Comparison of ENCODE assay signal across 8 cellular contexts in the genomic region with DNA sequence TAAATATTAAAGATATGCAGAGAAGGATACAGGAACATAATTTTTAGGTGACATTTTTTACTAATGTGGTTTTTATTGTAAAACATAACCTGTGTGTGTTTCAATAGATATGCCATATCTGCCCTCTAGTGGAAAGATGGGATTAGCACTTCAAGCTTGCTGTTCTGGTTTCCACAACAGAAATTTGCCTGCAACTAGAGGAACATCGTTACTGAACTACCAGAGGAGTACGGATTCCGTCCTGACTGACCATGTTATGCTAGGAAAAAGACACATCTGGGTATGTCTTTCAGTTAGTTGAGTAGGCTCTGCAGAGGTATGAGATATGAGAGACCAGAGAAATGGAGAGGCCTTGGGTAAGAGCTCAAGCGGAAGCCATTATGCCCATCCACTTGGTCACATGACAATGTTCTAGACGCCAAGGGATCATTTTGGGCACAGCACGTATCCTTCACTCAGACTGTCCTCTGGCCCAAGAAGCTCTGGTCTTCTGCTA.
DNase-seq lines count a peak whose midpoint lies in the region; ATAC-seq and TF ChIP-seq lines count a peak whose summit lies in the region.

No MANE protein-coding gene starts in this region.

- DNase-seq in ACHN (peak; percentile 64), GM10248 (ENCODE audit: extremely low spot score) (peak; percentile 28), HCEC 1CT (peak; percentile 66), LHCN-M2 (ENCODE audit: low read depth) (peak; percentile 55), RKO (ENCODE audit: low spot score) (peak; percentile 73), choroid plexus epithelial cell (ENCODE audit: low read depth) (peak; percentile 87), left lung (no peak), transverse colon (no peak)

- no peak overlapping the region for H3K27ac ChIP-seq in left lung
- H3K27ac ChIP-seq in transverse colon = no peak overlapping the region

- H3K36me3 ChIP-seq in left lung (no peaks in the 10 kb centered on the region), transverse colon (no peaks in the 10 kb centered on the region)

- no peak for TF ChIP-seq EP300 in transverse colon (IDR thresholded peaks at IDR 0.05; ENCODE audit: low read depth)

- H3K9me3 ChIP-seq in left lung (no peaks in the 10 kb centered on the region), transverse colon (no peaks in the 10 kb centered on the region)

- no peak overlapping the region for H3K4me3 ChIP-seq in choroid plexus epithelial cell (ENCODE audit: low read depth, low read length)
- H3K4me3 ChIP-seq in left lung = no peak overlapping the region
- no peak overlapping the region for H3K4me3 ChIP-seq in transverse colon

- H3K27me3 ChIP-seq in left lung (no peaks in the 10 kb centered on the region), transverse colon (no peaks in the 10 kb centered on the region)

- intact Hi-C loops in left lung (cut with DNase I) = loop anchor here in 1 of 2 donors (10.0 kb wide), 1 partner anchor 555 kb away; no protein-coding TSS in a partner anchor
- intact Hi-C loops in transverse colon (cut with DNase I; ENCODE audit: low total_unique reads) = no loop called here

- POLR2A ChIA-PET in GM10248 (lab: Yijun Ruan, JAX) = no interaction called here

- no peak for TF ChIP-seq POLR2A in transverse colon (IDR thresholded peaks at IDR 0.05)

- in situ Hi-C loops in ACHN (cut with HindIII; ENCODE audit: low pct_ligation_motif_present, low pct_unique_long_range_greater_than_20kb, low sequenced_read_pairs) (no loop called here), transverse colon (cut with MboI; ENCODE audit: low pct_ligation_motif_present in 1 of 4, low pct_unique_long_range_greater_than_20kb in 1 of 4, low sequenced_read_pairs in 3 of 4) (loop anchor here in 3 of 4 donors (5.0 to 25.0 kb wide), 3 partner anchors 425 to 557 kb away; no protein-coding TSS in a partner anchor)

- WGBS in transverse colon (ENCODE audit: low coverage in 1 of 2), 2 donors = 18 to 23% methylated on average over 6 of the region's 6 CpGs

- no peaks in the 10 kb centered on the region for H3K4me1 ChIP-seq in left lung
- H3K4me1 ChIP-seq in transverse colon = peaks cover 0 to 4% (median 0%) of the 10 kb centered on the region in 4 donors

- TF ChIP-seq CTCF in GM10248 (IDR thresholded peaks at IDR 0.05; ENCODE audit: control extremely low read depth, extremely low read depth, low read depth, missing control alignments) (peak; percentile 76), choroid plexus epithelial cell (conservative IDR thresholded peaks at IDR 0.05; ENCODE audit: low read depth, low read length) (peak; percentile 79), left lung (IDR thresholded peaks at IDR 0.05) (peak; percentile 74 to 77), transverse colon (IDR thresholded peaks at IDR 0.05) (peak; percentile 64 to 75 (median 67))

- CTCF ChIA-PET in GM10248 (lab: Yijun Ruan, JAX) = interaction anchor here (0.6 to 10.2 kb wide), 35 partner anchors 8 to 593 kb away, joined by 3 to 111 read pairs (median 4); partner anchors contain the start of genes C18orf54 and STARD6

- ATAC-seq in left lung = peak; percentile 92

Comparison
In these comparisons a context has a peak if more than half of its experiments do, and no peak if none do; other contexts are left out.
1. DNase-seq: peak in ACHN (single experiment), GM10248 (single experiment), HCEC 1CT (single experiment), LHCN-M2 (single experiment), RKO (single experiment) and choroid plexus epithelial cell (single experiment); none in left lung (0 of 2) and transverse colon (single experiment).
2. Peak in every context shown above with its lines, with median percentiles within 50 percentile points of each other: CTCF ChIP-seq.